19 cellular contexts compared by ENCODE assay signal in the genomic region with DNA sequence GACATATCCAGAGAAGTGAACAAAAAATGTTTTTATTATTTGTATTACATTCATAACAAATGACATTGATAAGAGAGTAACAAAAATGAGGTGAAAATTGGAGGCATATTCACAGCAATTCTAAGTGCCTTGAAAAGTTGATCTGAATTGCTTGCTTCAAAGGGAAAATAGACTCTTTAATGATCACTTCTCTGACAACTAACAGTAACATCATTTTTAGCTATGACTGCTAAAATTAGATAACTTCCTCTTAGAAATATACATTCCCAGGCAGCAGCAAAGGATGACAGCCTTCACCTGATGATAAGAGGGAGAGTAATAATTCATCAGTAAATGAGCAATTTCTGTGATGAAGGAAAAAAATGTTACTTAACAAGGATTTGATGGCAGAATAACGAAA.
"Had no signal": no experiment of that assay in that cellular context is flagged by ENCODE, and none has a peak within 500 bp of the region (broad histone marks: within the 10 kb centered on the region; RNA-seq: fewer than 3 reads in every experiment).

No MANE protein-coding gene starts in this region.

- H3K27me3 ChIP-seq: dorsolateral prefrontal cortex, gastrocnemius medialis, sigmoid colon, testis, tibial artery had no signal

- H3K9ac ChIP-seq: parathyroid adenoma had no signal

- H3K4me1 ChIP-seq: gastrocnemius medialis, lower lobe of right lung, parathyroid adenoma, prostate gland, sigmoid colon, testis had no signal

- DNase-seq: dorsolateral prefrontal cortex; effector CD4-positive, alpha-beta T cell; endodermal cell; foreskin fibroblast; gastrocnemius medialis; left ventricle myocardium superior; lower lobe of right lung; naive thymus-derived CD8-positive, alpha-beta T cell; nephron progenitor cell; right cardiac atrium; sigmoid colon; stimulated activated CD4-positive, alpha-beta T cell treated with anti-CD3 and anti-CD28 coated beads, Interleukin-4, amount 100 ng/mL, for 4 hours; stimulated activated naive CD8-positive, alpha-beta T cell treated with anti-CD3 and anti-CD28 coated beads, Interleukin-15, Interleukin-2, amounts not matched to agents 100 U/mL and 50 U/mL, for 24 hours; substantia nigra; testis; tibial artery had no signal

- H3K79me2 ChIP-seq: parathyroid adenoma had no signal

- H3K36me3 ChIP-seq: gastrocnemius medialis, lower lobe of right lung, prostate gland, sigmoid colon, tibial artery had no signal

- H3K9me3 ChIP-seq: gastrocnemius medialis, lower lobe of right lung, prostate gland, sigmoid colon, testis, tibial artery had no signal

- H3K27ac ChIP-seq: dorsolateral prefrontal cortex, epithelial cell of prostate, gastrocnemius medialis, lower lobe of right lung, parathyroid adenoma, prostate gland, sigmoid colon, testis, tibial artery had no signal

- H3K4me3 ChIP-seq: dorsolateral prefrontal cortex, gastrocnemius medialis, lower lobe of right lung, prostate gland, sigmoid colon, testis, tibial artery had no signal
